ENCODE assay signal across 1 cellular context in the genomic region with DNA sequence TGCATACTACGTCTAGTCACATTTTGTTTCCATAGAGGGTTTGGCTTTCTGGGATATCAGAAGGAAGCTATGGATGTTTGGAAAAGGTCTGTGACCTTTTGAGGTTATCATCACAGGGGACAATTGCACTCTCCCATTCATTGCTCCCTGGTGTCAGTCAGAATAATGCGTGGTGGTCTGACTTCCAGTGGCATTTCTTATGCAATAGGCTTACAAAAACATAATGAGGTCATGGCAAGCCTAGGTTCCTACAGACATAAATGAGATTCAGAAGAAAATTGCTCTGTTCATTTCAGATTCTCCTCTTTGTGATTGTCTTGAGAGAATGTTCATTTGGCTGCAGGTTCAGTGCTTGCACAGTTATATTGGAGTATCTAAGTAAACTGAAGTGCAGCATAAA.
A peak's percentile ranks its signal among the peaks of the same experiment; 100 is the strongest.
TF ChIP-seq lines count a peak whose summit lies in the region.

No MANE protein-coding gene starts in this region.

TF ChIP-seq in K562, 482 proteins besides CTCF, POLR2A, EP300 and RAD21:
- TF ChIP-seq, protein P1, sequence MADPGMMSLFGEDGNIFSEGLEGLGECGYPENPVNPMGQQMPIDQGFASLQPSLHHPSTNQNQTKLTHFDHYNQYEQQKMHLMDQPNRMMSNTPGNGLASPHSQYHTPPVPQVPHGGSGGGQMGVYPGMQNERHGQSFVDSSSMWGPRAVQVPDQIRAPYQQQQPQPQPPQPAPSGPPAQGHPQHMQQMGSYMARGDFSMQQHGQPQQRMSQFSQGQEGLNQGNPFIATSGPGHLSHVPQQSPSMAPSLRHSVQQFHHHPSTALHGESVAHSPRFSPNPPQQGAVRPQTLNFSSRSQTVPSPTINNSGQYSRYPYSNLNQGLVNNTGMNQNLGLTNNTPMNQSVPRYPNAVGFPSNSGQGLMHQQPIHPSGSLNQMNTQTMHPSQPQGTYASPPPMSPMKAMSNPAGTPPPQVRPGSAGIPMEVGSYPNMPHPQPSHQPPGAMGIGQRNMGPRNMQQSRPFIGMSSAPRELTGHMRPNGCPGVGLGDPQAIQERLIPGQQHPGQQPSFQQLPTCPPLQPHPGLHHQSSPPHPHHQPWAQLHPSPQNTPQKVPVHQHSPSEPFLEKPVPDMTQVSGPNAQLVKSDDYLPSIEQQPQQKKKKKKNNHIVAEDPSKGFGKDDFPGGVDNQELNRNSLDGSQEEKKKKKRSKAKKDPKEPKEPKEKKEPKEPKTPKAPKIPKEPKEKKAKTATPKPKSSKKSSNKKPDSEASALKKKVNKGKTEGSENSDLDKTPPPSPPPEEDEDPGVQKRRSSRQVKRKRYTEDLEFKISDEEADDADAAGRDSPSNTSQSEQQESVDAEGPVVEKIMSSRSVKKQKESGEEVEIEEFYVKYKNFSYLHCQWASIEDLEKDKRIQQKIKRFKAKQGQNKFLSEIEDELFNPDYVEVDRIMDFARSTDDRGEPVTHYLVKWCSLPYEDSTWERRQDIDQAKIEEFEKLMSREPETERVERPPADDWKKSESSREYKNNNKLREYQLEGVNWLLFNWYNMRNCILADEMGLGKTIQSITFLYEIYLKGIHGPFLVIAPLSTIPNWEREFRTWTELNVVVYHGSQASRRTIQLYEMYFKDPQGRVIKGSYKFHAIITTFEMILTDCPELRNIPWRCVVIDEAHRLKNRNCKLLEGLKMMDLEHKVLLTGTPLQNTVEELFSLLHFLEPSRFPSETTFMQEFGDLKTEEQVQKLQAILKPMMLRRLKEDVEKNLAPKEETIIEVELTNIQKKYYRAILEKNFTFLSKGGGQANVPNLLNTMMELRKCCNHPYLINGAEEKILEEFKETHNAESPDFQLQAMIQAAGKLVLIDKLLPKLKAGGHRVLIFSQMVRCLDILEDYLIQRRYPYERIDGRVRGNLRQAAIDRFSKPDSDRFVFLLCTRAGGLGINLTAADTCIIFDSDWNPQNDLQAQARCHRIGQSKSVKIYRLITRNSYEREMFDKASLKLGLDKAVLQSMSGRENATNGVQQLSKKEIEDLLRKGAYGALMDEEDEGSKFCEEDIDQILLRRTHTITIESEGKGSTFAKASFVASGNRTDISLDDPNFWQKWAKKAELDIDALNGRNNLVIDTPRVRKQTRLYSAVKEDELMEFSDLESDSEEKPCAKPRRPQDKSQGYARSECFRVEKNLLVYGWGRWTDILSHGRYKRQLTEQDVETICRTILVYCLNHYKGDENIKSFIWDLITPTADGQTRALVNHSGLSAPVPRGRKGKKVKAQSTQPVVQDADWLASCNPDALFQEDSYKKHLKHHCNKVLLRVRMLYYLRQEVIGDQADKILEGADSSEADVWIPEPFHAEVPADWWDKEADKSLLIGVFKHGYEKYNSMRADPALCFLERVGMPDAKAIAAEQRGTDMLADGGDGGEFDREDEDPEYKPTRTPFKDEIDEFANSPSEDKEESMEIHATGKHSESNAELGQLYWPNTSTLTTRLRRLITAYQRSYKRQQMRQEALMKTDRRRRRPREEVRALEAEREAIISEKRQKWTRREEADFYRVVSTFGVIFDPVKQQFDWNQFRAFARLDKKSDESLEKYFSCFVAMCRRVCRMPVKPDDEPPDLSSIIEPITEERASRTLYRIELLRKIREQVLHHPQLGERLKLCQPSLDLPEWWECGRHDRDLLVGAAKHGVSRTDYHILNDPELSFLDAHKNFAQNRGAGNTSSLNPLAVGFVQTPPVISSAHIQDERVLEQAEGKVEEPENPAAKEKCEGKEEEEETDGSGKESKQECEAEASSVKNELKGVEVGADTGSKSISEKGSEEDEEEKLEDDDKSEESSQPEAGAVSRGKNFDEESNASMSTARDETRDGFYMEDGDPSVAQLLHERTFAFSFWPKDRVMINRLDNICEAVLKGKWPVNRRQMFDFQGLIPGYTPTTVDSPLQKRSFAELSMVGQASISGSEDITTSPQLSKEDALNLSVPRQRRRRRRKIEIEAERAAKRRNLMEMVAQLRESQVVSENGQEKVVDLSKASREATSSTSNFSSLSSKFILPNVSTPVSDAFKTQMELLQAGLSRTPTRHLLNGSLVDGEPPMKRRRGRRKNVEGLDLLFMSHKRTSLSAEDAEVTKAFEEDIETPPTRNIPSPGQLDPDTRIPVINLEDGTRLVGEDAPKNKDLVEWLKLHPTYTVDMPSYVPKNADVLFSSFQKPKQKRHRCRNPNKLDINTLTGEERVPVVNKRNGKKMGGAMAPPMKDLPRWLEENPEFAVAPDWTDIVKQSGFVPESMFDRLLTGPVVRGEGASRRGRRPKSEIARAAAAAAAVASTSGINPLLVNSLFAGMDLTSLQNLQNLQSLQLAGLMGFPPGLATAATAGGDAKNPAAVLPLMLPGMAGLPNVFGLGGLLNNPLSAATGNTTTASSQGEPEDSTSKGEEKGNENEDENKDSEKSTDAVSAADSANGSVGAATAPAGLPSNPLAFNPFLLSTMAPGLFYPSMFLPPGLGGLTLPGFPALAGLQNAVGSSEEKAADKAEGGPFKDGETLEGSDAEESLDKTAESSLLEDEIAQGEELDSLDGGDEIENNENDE (IDR thresholded peaks at IDR 0.05; ENCODE audit: low read depth, low read length): no peak
- TF ChIP-seq, protein P2, sequence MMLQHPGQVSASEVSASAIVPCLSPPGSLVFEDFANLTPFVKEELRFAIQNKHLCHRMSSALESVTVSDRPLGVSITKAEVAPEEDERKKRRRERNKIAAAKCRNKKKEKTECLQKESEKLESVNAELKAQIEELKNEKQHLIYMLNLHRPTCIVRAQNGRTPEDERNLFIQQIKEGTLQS (IDR thresholded peaks at IDR 0.05): peak; percentile 32; the same call in 1 of the 2 replicates
- TF ChIP-seq, protein P2 (CRISPR knock-in tag; conservative IDR thresholded peaks at IDR 0.05): no peak
- TF ChIP-seq CEBPB (tag; IDR thresholded peaks at IDR 0.05): peak; percentile 60; the same call in 1 of the 2 replicates
- peak; percentile 57; the same call in 1 of the 2 replicates for TF ChIP-seq CEBPG (CRISPR knock-in tag; IDR thresholded peaks at IDR 0.05)
- TF ChIP-seq CEBPG (tag; conservative IDR thresholded peaks at IDR 0.05 in 1 of 2, IDR thresholded peaks at IDR 0.05 in 1 of 2): peak; percentile 15 to 59; a peak in 2 of 4 replicates
